ENCODE assay signal across 21 cellular contexts in genomic region chr10:67621834-67622233, GRCh38.
DNase-seq lines count a peak whose midpoint lies in the region; ATAC-seq and TF ChIP-seq lines count a peak whose summit lies in the region.
"Had no signal": no experiment of that assay in that cellular context is flagged by ENCODE, and none has a peak within 500 bp of the region (broad histone marks: within the 10 kb centered on the region; RNA-seq: fewer than 3 reads in every experiment).

No MANE protein-coding gene starts in this region.

- H3K27ac Mint-ChIP-seq in naive thymus-derived CD4-positive, alpha-beta T cell = no peak overlapping the region
- H3K27ac Mint-ChIP-seq: CD4-positive, CD25-positive, alpha-beta regulatory T cell; IgD-negative memory B cell; T-helper 1 cell treated with Interleukin-12 subunit alpha and Interleukin-12 subunit beta and Interleukin-4 antibody, amounts not matched to agents 30 μg/mL and 1 μg/mL, for 36 hours had no signal

- DNase-seq in GM12865 (ENCODE audit: low read depth) (peak; percentile 59), SJCRH30 (peak in 1 of 2 experiments; percentile 39), body of pancreas (no peak), amygdala (lab: John Stamatoyannopoulos, UW) (no peak)
- DNase-seq in naive thymus-derived CD4-positive, alpha-beta T cell = no peak
- DNase-seq: CD4-positive, CD25-positive, alpha-beta regulatory T cell; DMS153; NCI-H1048; NCI-H1417; NCI-H1694; NCI-H2029 treated with DMSO at 0.1 percent for 48 hours; NCI-H526 treated with DMSO at 0.1 percent for 48 hours; SIG-M5; SK-N-SH; SW 1271 had no signal

- no peaks in the 10 kb centered on the region for H3K27me3 ChIP-seq in SJCRH30
- H3K27me3 ChIP-seq in naive thymus-derived CD4-positive, alpha-beta T cell (ENCODE audit: control insufficient read depth in 2 of 2, insufficient read depth in 2 of 2, low read length in 2 of 2) = peaks cover 0 to 3% of the 10 kb centered on the region in 2 donors
- no peaks in the 10 kb centered on the region for H3K27me3 ChIP-seq in body of pancreas

- CTCF ChIA-PET in naive thymus-derived CD4-positive, alpha-beta T cell (lab: Charles Lee) = no interaction called here

- WGBS in body of pancreas, 2 donors = 66 to 76% methylated on average over 3 of the region's 3 CpGs

- H3K27me3 Mint-ChIP-seq in naive thymus-derived CD4-positive, alpha-beta T cell = peaks cover 0 to 25% (median 0%) of the 10 kb centered on the region in 5 donors
- H3K27me3 Mint-ChIP-seq: IgD-negative memory B cell had no signal

- peaks cover 0 to 6% (median 0%) of the 10 kb centered on the region in 7 donors for H3K4me1 Mint-ChIP-seq in naive thymus-derived CD4-positive, alpha-beta T cell
- H3K4me1 Mint-ChIP-seq: CD4-positive, CD25-positive, alpha-beta regulatory T cell; IgD-negative memory B cell had no signal

- POLR2A ChIA-PET in naive thymus-derived CD4-positive, alpha-beta T cell (lab: Charles Lee) = interaction anchor here (1.3 kb wide), 1 partner anchor 9 kb away, joined by 4 read pairs; no protein-coding TSS in a partner anchor

- intact Hi-C loops in naive thymus-derived CD4-positive, alpha-beta T cell (cut with micrococcal nuclease) = no loop called here
- intact Hi-C loops in body of pancreas (cut with DNase I) = no loop called here

- TF ChIP-seq CTCF in GM12865 (IDR thresholded peaks at IDR 0.05; ENCODE audit: insufficient read depth, low read depth, low read length, missing control alignments) (no peak), body of pancreas (IDR thresholded peaks at IDR 0.05) (no peak)

- ATAC-seq in GM18868 (IDR thresholded peaks at IDR 0.05; ENCODE audit: unreplicated experiment) (peak; percentile 59), HG02798 (IDR thresholded peaks at IDR 0.05; ENCODE audit: poor library complexity, unreplicated experiment) (peak; percentile 63), body of pancreas (no peak)
- no peak for ATAC-seq in naive thymus-derived CD4-positive, alpha-beta T cell

- H3K4me1 ChIP-seq in SJCRH30 (peaks cover 15% of the 10 kb centered on the region), body of pancreas (no peaks in the 10 kb centered on the region)
- H3K4me1 ChIP-seq in naive thymus-derived CD4-positive, alpha-beta T cell (ENCODE audit: control insufficient read depth in 2 of 2, insufficient read depth in 2 of 2, low read length in 2 of 2) = no peaks in the 10 kb centered on the region

- H3K4me3 Mint-ChIP-seq in naive thymus-derived CD4-positive, alpha-beta T cell = no peak overlapping the region
- H3K4me3 Mint-ChIP-seq: CD4-positive, CD25-positive, alpha-beta regulatory T cell; IgD-negative memory B cell; T-helper 1 cell treated with Interleukin-12 subunit alpha and Interleukin-12 subunit beta and Interleukin-4 antibody, amounts not matched to agents 30 μg/mL and 1 μg/mL, for 36 hours had no signal

- H3K27ac ChIP-seq in SJCRH30 (peak overlapping the region; percentile 71), body of pancreas (no peak overlapping the region)
- no peak overlapping the region for H3K27ac ChIP-seq in naive thymus-derived CD4-positive, alpha-beta T cell (ENCODE audit: low read depth, low read length)
- H3K27ac ChIP-seq: HL-60, KMS-11 had no signal

- peaks cover 0 to 4% (median 0%) of the 10 kb centered on the region in 5 donors for H3K36me3 Mint-ChIP-seq in naive thymus-derived CD4-positive, alpha-beta T cell
- H3K36me3 Mint-ChIP-seq: CD4-positive, CD25-positive, alpha-beta regulatory T cell; IgD-negative memory B cell had no signal

- H3K36me3 ChIP-seq in SJCRH30 (no peaks in the 10 kb centered on the region), body of pancreas (replicated peaks in 1 of 2; ENCODE audit: insufficient read depth in 1 of 2, low read depth in 2 of 2) (no peaks in the 10 kb centered on the region)
- H3K36me3 ChIP-seq in naive thymus-derived CD4-positive, alpha-beta T cell (ENCODE audit: control insufficient read depth in 2 of 3, insufficient read depth in 3 of 3, low read length in 3 of 3) = no peaks in the 10 kb centered on the region

- peaks cover 0 to 7% (median 0%) of the 10 kb centered on the region in 11 donors for H3K9me3 Mint-ChIP-seq in naive thymus-derived CD4-positive, alpha-beta T cell
- H3K9me3 Mint-ChIP-seq: IgD-negative memory B cell; T-helper 1 cell treated with Interleukin-12 subunit alpha and Interleukin-12 subunit beta and Interleukin-4 antibody, amounts not matched to agents 30 μg/mL and 1 μg/mL, for 36 hours had no signal

- no peak overlapping the region for H3K4me3 ChIP-seq in GM12865 (ENCODE audit: low read depth, low read length)
- H3K4me3 ChIP-seq in SJCRH30 = no peak overlapping the region
- H3K4me3 ChIP-seq in naive thymus-derived CD4-positive, alpha-beta T cell (ENCODE audit: low read length) = no peak overlapping the region
- H3K4me3 ChIP-seq in body of pancreas = no peak overlapping the region

- TF ChIP-seq POLR2A in body of pancreas (IDR thresholded peaks at IDR 0.05) = no peak

- H3K9me3 ChIP-seq in SJCRH30 (replicated peaks) (no peaks in the 10 kb centered on the region), body of pancreas (no peaks in the 10 kb centered on the region)
- peaks cover 0 to 1% (median 0%) of the 10 kb centered on the region in 3 experiments for H3K9me3 ChIP-seq in naive thymus-derived CD4-positive, alpha-beta T cell (ENCODE audit: control insufficient read depth in 2 of 3, low read length in 3 of 3)
- H3K9me3 ChIP-seq: SK-N-SH had no signal

Comparison
In these comparisons a context has a peak if more than half of its experiments do, and no peak if none do; other contexts are left out.
1. ATAC-seq: peak in GM18868 (single experiment) and HG02798 (single experiment); none in naive thymus-derived CD4-positive, alpha-beta T cell (single experiment) and body of pancreas (single experiment).